Comparison of ENCODE assay signal across 1 cellular context in genomic region chr15:101294731-101295606, GRCh38.
TF ChIP-seq lines count a peak whose summit lies in the region.

TSS of gene SNRPA1 (minus strand) at chr15:101295248. CDS start at chr15:101295178, 70 bp downstream.

TF ChIP-seq in HEK293, 187 proteins besides CTCF, POLR2A, EP300 and RAD21 (continued from another document):
- TF ChIP-seq REPIN1 (tag by site-specific recombination; IDR thresholded peaks at IDR 0.05; ENCODE audit: low read depth) (0 out of 2 replicates have a peak, but pooled peaks have one; percentile 20), ZNF23 (tag by site-specific recombination; IDR thresholded peaks at IDR 0.05; ENCODE audit: borderline replicate concordance) (no peak), REST (tag by site-specific recombination; IDR thresholded peaks at IDR 0.05) (0 out of 2 replicates have a peak, but pooled peaks have one; percentile 24), ZNF600 (tag by site-specific recombination; IDR thresholded peaks at IDR 0.05) (peak; percentile 98), ZNF174 (tag by site-specific recombination; IDR thresholded peaks at IDR 0.05) (no peak), ZNF76 (tag by site-specific recombination; IDR thresholded peaks at IDR 0.05; ENCODE audit: borderline replicate concordance, low read depth) (peak; percentile 97), GLIS2 (tag by site-specific recombination; IDR thresholded peaks at IDR 0.05) (peak; percentile 78), ZEB2 (tag by site-specific recombination; IDR thresholded peaks at IDR 0.05) (peak; percentile 79), ZBTB11 (tag by site-specific recombination; conservative IDR thresholded peaks at IDR 0.05; ENCODE audit: low read depth) (peak; percentile 94), ZNF449 (tag by site-specific recombination; IDR thresholded peaks at IDR 0.05) (peak; percentile 63; the same call in 1 of the 2 replicates), EGR2 (tag by site-specific recombination; IDR thresholded peaks at IDR 0.05; ENCODE audit: low read depth) (peak; percentile 73), KLF7 (tag by site-specific recombination; IDR thresholded peaks at IDR 0.05; ENCODE audit: borderline replicate concordance) (peak; percentile 50; the same call in 1 of the 2 replicates), HOXA7 (CRISPR knock-in tag; IDR thresholded peaks at IDR 0.05; ENCODE audit: borderline replicate concordance) (no peak), KLF10 (tag by site-specific recombination; IDR thresholded peaks at IDR 0.05) (peak; percentile 90), ZFP69B (tag by site-specific recombination; IDR thresholded peaks at IDR 0.05) (peak; percentile 63), ZXDB (tag by site-specific recombination; IDR thresholded peaks at IDR 0.05) (peak; percentile 93), PRDM1 (tag by site-specific recombination; IDR thresholded peaks at IDR 0.05) (no peak)
- TF ChIP-seq, protein P1, sequence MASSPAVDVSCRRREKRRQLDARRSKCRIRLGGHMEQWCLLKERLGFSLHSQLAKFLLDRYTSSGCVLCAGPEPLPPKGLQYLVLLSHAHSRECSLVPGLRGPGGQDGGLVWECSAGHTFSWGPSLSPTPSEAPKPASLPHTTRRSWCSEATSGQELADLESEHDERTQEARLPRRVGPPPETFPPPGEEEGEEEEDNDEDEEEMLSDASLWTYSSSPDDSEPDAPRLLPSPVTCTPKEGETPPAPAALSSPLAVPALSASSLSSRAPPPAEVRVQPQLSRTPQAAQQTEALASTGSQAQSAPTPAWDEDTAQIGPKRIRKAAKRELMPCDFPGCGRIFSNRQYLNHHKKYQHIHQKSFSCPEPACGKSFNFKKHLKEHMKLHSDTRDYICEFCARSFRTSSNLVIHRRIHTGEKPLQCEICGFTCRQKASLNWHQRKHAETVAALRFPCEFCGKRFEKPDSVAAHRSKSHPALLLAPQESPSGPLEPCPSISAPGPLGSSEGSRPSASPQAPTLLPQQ (tag by site-specific recombination; IDR thresholded peaks at IDR 0.05): peak; percentile 65
- TF ChIP-seq, protein P2, sequence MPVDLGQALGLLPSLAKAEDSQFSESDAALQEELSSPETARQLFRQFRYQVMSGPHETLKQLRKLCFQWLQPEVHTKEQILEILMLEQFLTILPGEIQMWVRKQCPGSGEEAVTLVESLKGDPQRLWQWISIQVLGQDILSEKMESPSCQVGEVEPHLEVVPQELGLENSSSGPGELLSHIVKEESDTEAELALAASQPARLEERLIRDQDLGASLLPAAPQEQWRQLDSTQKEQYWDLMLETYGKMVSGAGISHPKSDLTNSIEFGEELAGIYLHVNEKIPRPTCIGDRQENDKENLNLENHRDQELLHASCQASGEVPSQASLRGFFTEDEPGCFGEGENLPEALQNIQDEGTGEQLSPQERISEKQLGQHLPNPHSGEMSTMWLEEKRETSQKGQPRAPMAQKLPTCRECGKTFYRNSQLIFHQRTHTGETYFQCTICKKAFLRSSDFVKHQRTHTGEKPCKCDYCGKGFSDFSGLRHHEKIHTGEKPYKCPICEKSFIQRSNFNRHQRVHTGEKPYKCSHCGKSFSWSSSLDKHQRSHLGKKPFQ (tag by site-specific recombination; IDR thresholded peaks at IDR 0.05): no peak
- TF ChIP-seq, protein P3, sequence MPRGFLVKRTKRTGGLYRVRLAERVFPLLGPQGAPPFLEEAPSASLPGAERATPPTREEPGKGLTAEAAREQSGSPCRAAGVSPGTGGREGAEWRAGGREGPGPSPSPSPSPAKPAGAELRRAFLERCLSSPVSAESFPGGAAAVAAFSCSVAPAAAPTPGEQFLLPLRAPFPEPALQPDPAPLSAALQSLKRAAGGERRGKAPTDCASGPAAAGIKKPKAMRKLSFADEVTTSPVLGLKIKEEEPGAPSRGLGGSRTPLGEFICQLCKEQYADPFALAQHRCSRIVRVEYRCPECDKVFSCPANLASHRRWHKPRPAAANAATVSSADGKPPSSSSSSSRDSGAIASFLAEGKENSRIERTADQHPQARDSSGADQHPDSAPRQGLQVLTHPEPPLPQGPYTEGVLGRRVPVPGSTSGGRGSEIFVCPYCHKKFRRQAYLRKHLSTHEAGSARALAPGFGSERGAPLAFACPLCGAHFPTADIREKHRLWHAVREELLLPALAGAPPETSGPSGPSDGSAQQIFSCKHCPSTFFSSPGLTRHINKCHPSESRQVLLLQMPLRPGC (tag by site-specific recombination; IDR thresholded peaks at IDR 0.05): 0 out of 2 replicates have a peak, but pooled peaks have one; percentile 71
